ENCODE assay signal across 9 cellular contexts in genomic region chr6:113909224-113909856, GRCh38. TPM values are rescaled to one million over a fixed set of nuclear protein-coding genes. Genes with fewer than 3 reads are reported as not detected.
A peak's percentile ranks its signal among the peaks of the same experiment; 100 is the strongest.
DNase-seq lines count a peak whose midpoint lies in the region; ATAC-seq and TF ChIP-seq lines count a peak whose summit lies in the region.
"Had no signal": no experiment of that assay in that cellular context is flagged by ENCODE, and none has a peak within 500 bp of the region (broad histone marks: within the 10 kb centered on the region; RNA-seq: fewer than 3 reads in every experiment).

No MANE protein-coding gene starts in this region.

- H3K36me3 ChIP-seq in right atrium auricular region (no peaks in the 10 kb centered on the region), testis (ENCODE audit: low read depth, missing control alignments) (no peaks in the 10 kb centered on the region)

- H3K27ac ChIP-seq in right atrium auricular region (no peak overlapping the region), testis (no peak overlapping the region)

- no peaks in the 10 kb centered on the region for H3K9me3 Mint-ChIP-seq in immature natural killer cell
- H3K9me3 Mint-ChIP-seq: central memory CD8-positive, alpha-beta T cell had no signal

- peaks cover 0 to 1% of the 10 kb centered on the region in 2 donors for H3K4me1 ChIP-seq in right atrium auricular region
- no peaks in the 10 kb centered on the region for H3K4me1 ChIP-seq in testis

- H3K4me1 Mint-ChIP-seq in immature natural killer cell: peaks cover 4 to 6% of the 10 kb centered on the region in 2 donors
- H3K4me1 Mint-ChIP-seq: central memory CD8-positive, alpha-beta T cell had no signal

- TF ChIP-seq CTCF in right atrium auricular region (IDR thresholded peaks at IDR 0.05): peak; percentile 72 to 82
- TF ChIP-seq CTCF in testis (IDR thresholded peaks at IDR 0.05): peak; percentile 53 to 93 (median 66)

- no peak for ATAC-seq in Right ventricle myocardium inferior
- ATAC-seq in HG03280 (IDR thresholded peaks at IDR 0.05; ENCODE audit: unreplicated experiment): peak; percentile 57
- ATAC-seq in GM18520 (IDR thresholded peaks at IDR 0.05; ENCODE audit: unreplicated experiment): no peak

- no peak for TF ChIP-seq POLR2A in testis (IDR thresholded peaks at IDR 0.05)

- H3K36me3 Mint-ChIP-seq in immature natural killer cell: no peaks in the 10 kb centered on the region

- WGBS in testis, 2 donors: 19 to 21% methylated on average over 6 of the region's 6 CpGs

- DNase-seq in right atrium auricular region (ENCODE audit: low spot score): no peak
- DNase-seq in Right ventricle myocardium inferior (ENCODE audit: missing footprints): no peak
- DNase-seq in NCI-H226: peak; percentile 39
- DNase-seq in amniotic stem cell (lab: John Stamatoyannopoulos, UW): peak; percentile 78
- peak; percentile 28 to 43 (median 28) for DNase-seq in immature natural killer cell
- no peak for DNase-seq in testis

- H3K9me3 ChIP-seq in right atrium auricular region (peaks cover 0 to 6% of the 10 kb centered on the region in 2 donors), testis (no peaks in the 10 kb centered on the region)

- no peak overlapping the region for H3K27ac Mint-ChIP-seq in immature natural killer cell

- H3K27me3 ChIP-seq in right atrium auricular region (no peaks in the 10 kb centered on the region), testis (no peaks in the 10 kb centered on the region)

- H3K27me3 Mint-ChIP-seq in immature natural killer cell (ENCODE audit: low read depth in 3 of 3): peaks cover 0 to 2% (median 2%) of the 10 kb centered on the region in 3 donors

- no peak overlapping the region for H3K4me3 Mint-ChIP-seq in immature natural killer cell
- H3K4me3 Mint-ChIP-seq: central memory CD8-positive, alpha-beta T cell had no signal

- intact Hi-C loops in Right ventricle myocardium inferior (cut with DNase I) (loop anchor here (1.0 to 5.0 kb wide), 2 partner anchors 52 to 1129 kb away; partner anchors contain the start of gene MARCKS), testis (cut with DNase I; ENCODE audit: low total_unique reads) (no loop called here)

- no peak overlapping the region for H3K4me3 ChIP-seq in right atrium auricular region
- H3K4me3 ChIP-seq in testis: no peak overlapping the region

RNA-seq across cellular contexts. Expression of gene MARCKS, which starts 52.2 kb away (rescaled TPM):
- total RNA-seq in right atrium auricular region (10 to 100 TPM in 1 of 2 donors, 1 to 10 TPM in 1; 9.8 to 13.5 TPM), Right ventricle myocardium inferior (28.4 TPM), testis (10 to 100 TPM; 26.6 to 32.7 TPM)
- polyA plus RNA-seq in immature natural killer cell (under 1 TPM in 2 of 3 donors, not detected in 1; 0.04 to 0.12 TPM), testis (ENCODE audit: insufficient read depth, low read depth, low replicate concordance) (21.5 TPM)

Comparison
In these comparisons a context has a peak if more than half of its experiments do, and no peak if none do; other contexts are left out.
1. DNase-seq: peak in NCI-H226 (single experiment), amniotic stem cell (single experiment) and immature natural killer cell (3 of 3); none in right atrium auricular region (single experiment), Right ventricle myocardium inferior (single experiment) and testis (single experiment).